Comparison of ENCODE assay signal across 19 cellular contexts in the genomic region with DNA sequence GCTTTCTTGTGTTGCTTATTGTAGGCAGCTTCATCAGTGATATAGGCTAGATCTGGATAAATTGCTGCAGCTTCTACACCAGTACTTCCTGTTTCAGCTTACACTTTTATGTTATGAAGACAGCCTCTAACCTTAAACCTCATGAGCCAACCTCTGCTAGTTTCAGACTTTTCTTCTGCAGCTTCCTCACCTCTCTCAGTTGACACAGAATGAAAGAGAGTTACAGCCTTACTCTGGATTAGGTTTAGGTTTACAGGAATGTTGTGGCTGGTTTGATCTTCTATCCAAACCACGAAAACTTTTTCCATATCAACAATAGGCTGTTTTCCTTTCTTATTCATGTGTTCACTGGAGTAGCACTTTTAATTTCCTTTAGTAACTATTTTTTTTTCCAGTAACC.
DNase-seq lines count a peak whose midpoint lies in the region; ATAC-seq lines count a peak whose summit lies in the region.
"Had no signal": no experiment of that assay in that cellular context is flagged by ENCODE, and none has a peak within 500 bp of the region (broad histone marks: within the 10 kb centered on the region; RNA-seq: fewer than 3 reads in every experiment).

No MANE protein-coding gene starts in this region.

- no peak overlapping the region for H3K27ac Mint-ChIP-seq in activated naive CD4-positive, alpha-beta T cell treated with anti-CD3 and anti-CD28 coated beads, Interleukin-2, amount 50 U/mL, for 72 hours
- no peak overlapping the region for H3K27ac Mint-ChIP-seq in activated naive CD4-positive, alpha-beta T cell treated with anti-CD3 and anti-CD28 coated beads, Interleukin-2, amount 10 ng/mL, durations not matched to agents 7 days and 5 days
- H3K27ac Mint-ChIP-seq: activated T-helper 1 cell treated with anti-CD3 and anti-CD28 coated beads, Interleukin-12 subunit alpha, Interleukin-12 subunit beta, Interleukin-2, Interleukin-4 antibody, amounts not matched to agents 30 ng/mL and 10 ng/mL and 1 ng/mL, durations not matched to agents 14 hours and 24 hours and 36 hours; CD8-positive, alpha-beta T cell had no signal

- H3K9me3 Mint-ChIP-seq in activated naive CD4-positive, alpha-beta T cell treated with anti-CD3 and anti-CD28 coated beads, Interleukin-2, amount 50 U/mL, for 72 hours: no peaks in the 10 kb centered on the region
- no peaks in the 10 kb centered on the region for H3K9me3 Mint-ChIP-seq in activated naive CD4-positive, alpha-beta T cell treated with anti-CD3 and anti-CD28 coated beads, Interleukin-2, amount 10 ng/mL, durations not matched to agents 7 days and 5 days
- H3K9me3 Mint-ChIP-seq: activated T-helper 1 cell treated with anti-CD3 and anti-CD28 coated beads, Interleukin-12 subunit alpha, Interleukin-12 subunit beta, Interleukin-2, Interleukin-4 antibody, amounts not matched to agents 30 ng/mL and 10 ng/mL and 1 ng/mL, durations not matched to agents 14 hours and 24 hours and 36 hours; CD8-positive, alpha-beta T cell had no signal

- DNase-seq in activated naive CD4-positive, alpha-beta T cell treated with anti-CD3 and anti-CD28 coated beads, Interleukin-2, amount 50 U/mL, for 72 hours (ENCODE audit: low spot score in 2 of 2): no peak
- DNase-seq in activated naive CD4-positive, alpha-beta T cell treated with anti-CD3 and anti-CD28 coated beads, Interleukin-2, amount 10 ng/mL, durations not matched to agents 7 days and 5 days: no peak
- DNase-seq in LHCN-M2 (ENCODE audit: low read depth) (peak; percentile 29), amniotic epithelial cell (ENCODE audit: low read depth) (peak; percentile 45), renal cortical epithelial cell (ENCODE audit: low read depth) (peak; percentile 67), NCI-H1092 (lab: John Stamatoyannopoulos, UW) (no peak), GM03348 (ENCODE audit: low spot score) (no peak)
- DNase-seq: activated CD8-positive, alpha-beta memory T cell treated with anti-CD3 and anti-CD28 coated beads for 24 hours; adrenal gland; CD8-positive, alpha-beta T cell; cerebellar nuclear complex; DMS79 treated with DMSO at 0.1 percent for 48 hours; effector memory CD4-positive, alpha-beta T cell; NCI-H1694 treated with DMSO at 0.1 percent for 48 hours; NCI-H226; stimulated activated CD4-positive, alpha-beta T cell treated with anti-CD3 and anti-CD28 coated beads, Interleukin-4, amount 100 ng/mL, for 1 hour; uterus had no signal

- H3K27me3 Mint-ChIP-seq in activated naive CD4-positive, alpha-beta T cell treated with anti-CD3 and anti-CD28 coated beads, Interleukin-2, amount 10 ng/mL, durations not matched to agents 7 days and 5 days: no peaks in the 10 kb centered on the region

- peaks cover 6% of the 10 kb centered on the region for H3K4me1 Mint-ChIP-seq in activated naive CD4-positive, alpha-beta T cell treated with anti-CD3 and anti-CD28 coated beads, Interleukin-2, amount 10 ng/mL, durations not matched to agents 7 days and 5 days

- no peaks in the 10 kb centered on the region for H3K36me3 Mint-ChIP-seq in activated naive CD4-positive, alpha-beta T cell treated with anti-CD3 and anti-CD28 coated beads, Interleukin-2, amount 50 U/mL, for 72 hours
- H3K36me3 Mint-ChIP-seq in activated naive CD4-positive, alpha-beta T cell treated with anti-CD3 and anti-CD28 coated beads, Interleukin-2, amount 10 ng/mL, durations not matched to agents 7 days and 5 days: no peaks in the 10 kb centered on the region
- H3K36me3 Mint-ChIP-seq: CD8-positive, alpha-beta T cell had no signal

- H3K4me3 Mint-ChIP-seq in activated naive CD4-positive, alpha-beta T cell treated with anti-CD3 and anti-CD28 coated beads, Interleukin-2, amount 10 ng/mL, durations not matched to agents 7 days and 5 days: no peak overlapping the region
- H3K4me3 Mint-ChIP-seq: activated T-helper 1 cell treated with anti-CD3 and anti-CD28 coated beads, Interleukin-12 subunit alpha, Interleukin-12 subunit beta, Interleukin-2, Interleukin-4 antibody, amounts not matched to agents 30 ng/mL and 10 ng/mL and 1 ng/mL, durations not matched to agents 14 hours and 24 hours and 36 hours; CD8-positive, alpha-beta T cell had no signal

- ATAC-seq in activated naive CD4-positive, alpha-beta T cell treated with anti-CD3 and anti-CD28 coated beads, Interleukin-2, amount 50 U/mL, for 72 hours: peak; percentile 20 to 92
- ATAC-seq in HG02840 (IDR thresholded peaks at IDR 0.05; ENCODE audit: low FRiP score, unreplicated experiment): no peak
- ATAC-seq: CD8-positive, alpha-beta T cell had no signal

- CTCF ChIA-PET in activated naive CD4-positive, alpha-beta T cell treated with anti-CD3 and anti-CD28 coated beads, Interleukin-2, amount 10 ng/mL, durations not matched to agents 7 days and 5 days (lab: Charles Lee): interaction anchor here (3.0 kb wide), 1 partner anchor 13 kb away, joined by 12 read pairs; no protein-coding TSS in a partner anchor

Comparison
In these comparisons a context has a peak if more than half of its experiments do, and no peak if none do; other contexts are left out.
1. DNase-seq: peak in LHCN-M2 (single experiment), amniotic epithelial cell (single experiment) and renal cortical epithelial cell (single experiment); none in activated naive CD4-positive, alpha-beta T cell treated with anti-CD3 and anti-CD28 coated beads, Interleukin-2, amount 50 U/mL, for 72 hours (0 of 2), activated naive CD4-positive, alpha-beta T cell treated with anti-CD3 and anti-CD28 coated beads, Interleukin-2, amount 10 ng/mL, durations not matched to agents 7 days and 5 days (single experiment), NCI-H1092 (single experiment) and GM03348 (single experiment).